Comparison of ENCODE assay signal across 12 cellular contexts in the genomic region with DNA sequence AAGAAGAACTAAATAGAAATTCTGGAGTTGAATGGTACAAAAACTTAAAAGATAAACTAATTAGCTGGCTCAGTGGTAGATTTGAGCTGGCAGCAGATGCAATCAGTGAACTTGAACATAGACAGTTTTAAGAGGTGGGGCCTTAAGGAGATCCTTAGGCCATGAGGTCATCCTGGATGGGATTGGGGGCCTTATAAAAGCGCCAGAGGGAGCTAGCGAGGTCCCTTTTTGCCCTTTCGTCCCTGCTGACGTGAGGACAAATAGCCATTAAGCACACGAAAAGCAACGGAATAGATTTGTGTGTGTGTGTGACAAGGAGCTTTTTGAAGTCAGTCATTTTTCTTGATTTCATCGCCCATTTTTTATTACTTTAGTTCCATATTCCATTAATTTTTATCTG.
A peak's percentile ranks its signal among the peaks of the same experiment; 100 is the strongest.
DNase-seq lines count a peak whose midpoint lies in the region; ATAC-seq and TF ChIP-seq lines count a peak whose summit lies in the region.
"Had no signal": no experiment of that assay in that cellular context is flagged by ENCODE, and none has a peak within 500 bp of the region (broad histone marks: within the 10 kb centered on the region; RNA-seq: fewer than 3 reads in every experiment).

No MANE protein-coding gene starts in this region.

- H2AFZ ChIP-seq in mesenchymal stem cell (ENCODE audit: low read depth, low read length), result no peak overlapping the region

- H3K4ac ChIP-seq in mesenchymal stem cell (ENCODE audit: low read depth in 1 of 2, low read length in 2 of 2), result no peak overlapping the region

- no peaks in the 10 kb centered on the region for H3K79me1 ChIP-seq in mesenchymal stem cell (replicated peaks; ENCODE audit: low read length, poor library complexity, severe bottlenecking)

- H3K4me1 ChIP-seq in CD4-positive, CD25-positive, alpha-beta regulatory T cell (ENCODE audit: control insufficient read depth, insufficient read depth, low read length, poor library complexity, severe bottlenecking), result peaks cover 3% of the 10 kb centered on the region
- H3K4me1 ChIP-seq in mesenchymal stem cell (ENCODE audit: control insufficient read depth, insufficient read depth, low read depth, low read length), result peaks cover 2% of the 10 kb centered on the region
- H3K4me1 ChIP-seq: adrenal gland, pancreas had no signal

- H3K9me3 ChIP-seq in CD4-positive, CD25-positive, alpha-beta regulatory T cell (ENCODE audit: control insufficient read depth in 2 of 2, low read length in 2 of 2), result no peaks in the 10 kb centered on the region
- no peaks in the 10 kb centered on the region for H3K9me3 ChIP-seq in mesenchymal stem cell (ENCODE audit: control insufficient read depth, low read length)
- H3K9me3 ChIP-seq: adrenal gland, pancreas had no signal

- peaks cover 0 to 5% (median 0%) of the 10 kb centered on the region in 7 donors for H3K9me3 Mint-ChIP-seq in CD4-positive, CD25-positive, alpha-beta regulatory T cell
- peaks cover 13% of the 10 kb centered on the region for H3K9me3 Mint-ChIP-seq in activated CD4-positive, alpha-beta T cell treated with anti-CD3 and anti-CD28 coated beads, Interleukin-2, amount 10 ng/mL, durations not matched to agents 24 days and 14 days

- no peak overlapping the region for H4K91ac ChIP-seq in mesenchymal stem cell (ENCODE audit: low read length)

- intact Hi-C loops in activated CD4-positive, alpha-beta T cell treated with anti-CD3 and anti-CD28 coated beads, Interleukin-2, amount 10 ng/mL, durations not matched to agents 24 days and 14 days (cut with micrococcal nuclease), result no loop called here

- ATAC-seq in CD4-positive, CD25-positive, alpha-beta regulatory T cell (ENCODE audit: low read depth in 2 of 2), result no peak
- ATAC-seq: pancreas, SK-N-SH treated with all-trans-retinoic acid at 6 μM for 48 hours had no signal

- H3K27me3 ChIP-seq in CD4-positive, CD25-positive, alpha-beta regulatory T cell (ENCODE audit: control insufficient read depth, insufficient read depth, low read length), result no peaks in the 10 kb centered on the region
- H3K27me3 ChIP-seq in mesenchymal stem cell (ENCODE audit: control insufficient read depth in 1 of 2, insufficient read depth in 1 of 2, low read length in 2 of 2), result no peaks in the 10 kb centered on the region
- H3K27me3 ChIP-seq: adrenal gland, pancreas had no signal

- TF ChIP-seq CTCF in cardiac fibroblast (IDR thresholded peaks at IDR 0.05; ENCODE audit: low read depth, low read length), result peak; percentile 18

- H4K8ac ChIP-seq in mesenchymal stem cell (ENCODE audit: low read length), result no peak overlapping the region

- H3K4me3 Mint-ChIP-seq in CD4-positive, CD25-positive, alpha-beta regulatory T cell, result no peak overlapping the region
- H3K4me3 Mint-ChIP-seq in activated CD4-positive, alpha-beta T cell treated with anti-CD3 and anti-CD28 coated beads, Interleukin-2, amount 10 ng/mL, durations not matched to agents 24 days and 14 days, result no peak overlapping the region

- no peak overlapping the region for H3K18ac ChIP-seq in mesenchymal stem cell (ENCODE audit: low read depth in 1 of 2, low read length in 2 of 2)

- H2AK5ac ChIP-seq in mesenchymal stem cell (ENCODE audit: low read length, severe bottlenecking), result no peak overlapping the region

- H3K23ac ChIP-seq in mesenchymal stem cell (ENCODE audit: low read length in 2 of 2), result no peak overlapping the region

- DNase-seq in CD4-positive, CD25-positive, alpha-beta regulatory T cell, result no peak
- DNase-seq in HuH-7 (ENCODE audit: low spot score) (peak; percentile 52), cardiac fibroblast (ENCODE audit: low read depth in 2 of 2) (peak; percentile 54 to 65), mesenchymal stem cell (peak; percentile 80), activated gamma-delta T cell treated with Interleukin-2 at 50 U/mL for 16 hours (no peak), ACHN (no peak), C1 segment of cervical spinal cord (lab: John Stamatoyannopoulos, UW) (no peak)
- DNase-seq in activated CD4-positive, alpha-beta T cell treated with anti-CD3 and anti-CD28 coated beads, Interleukin-2, amount 10 ng/mL, durations not matched to agents 24 days and 14 days, result no peak
- DNase-seq: adrenal gland, KG1, pancreas had no signal

- no peaks in the 10 kb centered on the region for H3K27me3 Mint-ChIP-seq in CD4-positive, CD25-positive, alpha-beta regulatory T cell
- H3K27me3 Mint-ChIP-seq in activated CD4-positive, alpha-beta T cell treated with anti-CD3 and anti-CD28 coated beads, Interleukin-2, amount 10 ng/mL, durations not matched to agents 24 days and 14 days, result no peaks in the 10 kb centered on the region

- peak overlapping the region; percentile 23 for H3K27ac ChIP-seq in CD4-positive, CD25-positive, alpha-beta regulatory T cell (ENCODE audit: insufficient read depth, low read length, poor library complexity, severe bottlenecking)
- H3K27ac ChIP-seq in mesenchymal stem cell (ENCODE audit: low read length, poor library complexity, severe bottlenecking), result no peak overlapping the region
- H3K27ac ChIP-seq: adrenal gland, pancreas had no signal

- H2BK15ac ChIP-seq in mesenchymal stem cell (ENCODE audit: low read depth, poor library complexity, severe bottlenecking), result no peak overlapping the region

- H3K4me1 Mint-ChIP-seq in CD4-positive, CD25-positive, alpha-beta regulatory T cell, result peaks cover 10 to 18% (median 14%) of the 10 kb centered on the region in 4 donors
- H3K4me1 Mint-ChIP-seq in activated CD4-positive, alpha-beta T cell treated with anti-CD3 and anti-CD28 coated beads, Interleukin-2, amount 10 ng/mL, durations not matched to agents 24 days and 14 days, result peaks cover 11% of the 10 kb centered on the region

- no peaks in the 10 kb centered on the region for H3K36me3 ChIP-seq in CD4-positive, CD25-positive, alpha-beta regulatory T cell (ENCODE audit: control insufficient read depth, insufficient read depth, low read length)
- peaks cover 0 to 28% of the 10 kb centered on the region in 2 experiments for H3K36me3 ChIP-seq in mesenchymal stem cell (ENCODE audit: control insufficient read depth in 1 of 2, insufficient read depth in 2 of 2, low read depth in 1 of 2, low read length in 2 of 2)
- H3K36me3 ChIP-seq: adrenal gland, pancreas had no signal

- H2BK5ac ChIP-seq in mesenchymal stem cell (ENCODE audit: low read depth, low read length, poor library complexity, severe bottlenecking), result no peak overlapping the region

- H3K27ac Mint-ChIP-seq in CD4-positive, CD25-positive, alpha-beta regulatory T cell, result no peak overlapping the region
- no peak overlapping the region for H3K27ac Mint-ChIP-seq in activated CD4-positive, alpha-beta T cell treated with anti-CD3 and anti-CD28 coated beads, Interleukin-2, amount 10 ng/mL, durations not matched to agents 24 days and 14 days

- in situ Hi-C loops in ACHN (cut with HindIII; ENCODE audit: low pct_ligation_motif_present, low pct_unique_long_range_greater_than_20kb, low sequenced_read_pairs), result no loop called here

- no peak overlapping the region for H3K14ac ChIP-seq in mesenchymal stem cell (ENCODE audit: low read length in 2 of 2)

- no peak overlapping the region for H2BK12ac ChIP-seq in mesenchymal stem cell (ENCODE audit: low read length in 2 of 2)

- peak overlapping the region; percentile 4 for H3K9ac ChIP-seq in mesenchymal stem cell (ENCODE audit: low read length)

- H3K4me3 ChIP-seq in CD4-positive, CD25-positive, alpha-beta regulatory T cell (ENCODE audit: low read depth, low read length), result no peak overlapping the region
- no peak overlapping the region for H3K4me3 ChIP-seq in cardiac fibroblast (replicated peaks in 1 of 2; ENCODE audit: low read depth in 2 of 2, low read length in 2 of 2)
- no peak overlapping the region for H3K4me3 ChIP-seq in mesenchymal stem cell (ENCODE audit: insufficient read depth in 1 of 2, low read depth in 1 of 2, low read length in 2 of 2)
- H3K4me3 ChIP-seq: adrenal gland, pancreas had no signal

- no peak overlapping the region for H2BK120ac ChIP-seq in mesenchymal stem cell (ENCODE audit: low read depth, low read length)

- H3K4me2 ChIP-seq in mesenchymal stem cell (ENCODE audit: low read length, poor library complexity, severe bottlenecking), result no peak overlapping the region

- 25% methylated on average over 4 of the region's 7 CpGs for WGBS in mesenchymal stem cell

- H3K36me3 Mint-ChIP-seq in CD4-positive, CD25-positive, alpha-beta regulatory T cell, result no peaks in the 10 kb centered on the region
- no peaks in the 10 kb centered on the region for H3K36me3 Mint-ChIP-seq in activated CD4-positive, alpha-beta T cell treated with anti-CD3 and anti-CD28 coated beads, Interleukin-2, amount 10 ng/mL, durations not matched to agents 24 days and 14 days (ENCODE audit: low read depth)

Comparison
In these comparisons a context has a peak if more than half of its experiments do, and no peak if none do; other contexts are left out.
1. DNase-seq: peak in HuH-7 (single experiment), cardiac fibroblast (2 of 2) and mesenchymal stem cell (single experiment); none in CD4-positive, CD25-positive, alpha-beta regulatory T cell (0 of 3), activated gamma-delta T cell treated with Interleukin-2 at 50 U/mL for 16 hours (single experiment), activated CD4-positive, alpha-beta T cell treated with anti-CD3 and anti-CD28 coated beads, Interleukin-2, amount 10 ng/mL, durations not matched to agents 24 days and 14 days (single experiment), ACHN (single experiment) and C1 segment of cervical spinal cord (0 of 14).